ENCODE assay signal across 8 cellular contexts in genomic region chr20:59783020-59784010, GRCh38.
DNase-seq lines count a peak whose midpoint lies in the region; ATAC-seq, FAIRE-seq and TF ChIP-seq lines count a peak whose summit lies in the region.

No MANE protein-coding gene starts in this region.

- H3K4me3 ChIP-seq in H7 (ENCODE audit: insufficient read depth, low read depth, low read length) (no peak overlapping the region), adrenal gland (no peak overlapping the region), right cardiac atrium (ENCODE audit: low read length) (no peak overlapping the region), small intestine (ENCODE audit: low read depth in 1 of 2, low read length in 2 of 2) (no peak overlapping the region)

- DNase-seq in DMS153 (lab: John Stamatoyannopoulos, UW), result peak; percentile 44
- peak; percentile 92 for DNase-seq in H7
- DNase-seq in NCI-H510A (lab: John Stamatoyannopoulos, UW), result peak; percentile 17
- DNase-seq in adrenal gland, result peak in 6 of 7 donors; percentile 35 to 75 (median 41)
- peak; percentile 49 to 84 (median 77) for DNase-seq in right cardiac atrium
- DNase-seq in small intestine, result peak; percentile 64

- FAIRE-seq in small intestine (lab: Jason Lieb, UNC), result no peak

- TF ChIP-seq CTCF in adrenal gland (IDR thresholded peaks at IDR 0.05), result peak in 5 of 6 experiments; percentile 51 to 73 (median 61)

- H3K36me3 ChIP-seq in H7 (replicated peaks; ENCODE audit: control insufficient read depth, insufficient read depth, low read length) (no peaks in the 10 kb centered on the region), adrenal gland (replicated peaks in 1 of 2) (no peaks in the 10 kb centered on the region), small intestine (ENCODE audit: control insufficient read depth in 2 of 2, insufficient read depth in 2 of 2, low read length in 2 of 2) (no peaks in the 10 kb centered on the region)

- no peak for TF ChIP-seq POLR2A in adrenal gland (IDR thresholded peaks at IDR 0.05)

- no peaks in the 10 kb centered on the region for H3K27me3 ChIP-seq in H7 (ENCODE audit: control insufficient read depth, insufficient read depth, low read length)
- H3K27me3 ChIP-seq in adrenal gland, result peaks cover 3% of the 10 kb centered on the region
- H3K27me3 ChIP-seq in right cardiac atrium (ENCODE audit: control insufficient read depth, insufficient read depth), result no peaks in the 10 kb centered on the region
- no peaks in the 10 kb centered on the region for H3K27me3 ChIP-seq in small intestine (ENCODE audit: control insufficient read depth in 2 of 2, insufficient read depth in 2 of 2, low read length in 2 of 2)

- H3K27ac ChIP-seq in adrenal gland, result no peak overlapping the region
- H3K27ac ChIP-seq in right cardiac atrium (ENCODE audit: low read length), result no peak overlapping the region
- H3K27ac ChIP-seq in small intestine (ENCODE audit: low read depth in 1 of 2, low read length in 1 of 2), result no peak overlapping the region

- WGBS in adrenal gland, 4 donors, result 31 to 46% (median 39%) methylated on average over 16 to 19 of the region's 19 CpGs
- WGBS in right cardiac atrium, result 39% methylated on average over 19 of the region's 19 CpGs
- 27 to 35% (median 30%) methylated on average over 19 of the region's 19 CpGs for WGBS in small intestine, 3 donors

- peak in 1 of 2 donors; percentile 58 for ATAC-seq in right cardiac atrium
- no peak for ATAC-seq in HG02970 (IDR thresholded peaks at IDR 0.05; ENCODE audit: low FRiP score, unreplicated experiment)
- ATAC-seq in HG02642 (IDR thresholded peaks at IDR 0.05; ENCODE audit: poor library complexity, unreplicated experiment), result no peak

- H3K4me1 ChIP-seq in adrenal gland (replicated peaks in 1 of 2) (no peaks in the 10 kb centered on the region), right cardiac atrium (ENCODE audit: control insufficient read depth, insufficient read depth, low read length) (no peaks in the 10 kb centered on the region), small intestine (ENCODE audit: control insufficient read depth in 2 of 2, insufficient read depth in 1 of 2, low read depth in 1 of 2, low read length in 1 of 2) (no peaks in the 10 kb centered on the region)

- H3K9me3 ChIP-seq in adrenal gland (replicated peaks in 1 of 3), result no peaks in the 10 kb centered on the region
- H3K9me3 ChIP-seq in right cardiac atrium (ENCODE audit: control insufficient read depth, low read length), result no peaks in the 10 kb centered on the region
- no peaks in the 10 kb centered on the region for H3K9me3 ChIP-seq in small intestine (ENCODE audit: control insufficient read depth, low read depth)

- intact Hi-C loops in adrenal gland (cut with DNase I), result loop anchor here (5.0 kb wide), 2 partner anchors 64 to 69 kb away; no protein-coding TSS in a partner anchor
- intact Hi-C loops in right cardiac atrium (cut with DNase I), result loop anchor here (2.0 to 5.0 kb wide), 4 partner anchors 54 to 69 kb away; no protein-coding TSS in a partner anchor

Comparison
In these comparisons a context has a peak if more than half of its experiments do, and no peak if none do; other contexts are left out.
1. DNase-seq: peak in every context shown above with its lines; median percentile 92 in H7; 77 in right cardiac atrium; 64 in small intestine; 44 in DMS153; 41 in adrenal gland; 17 in NCI-H510A.